In genomic region chr5:5207832-5208231, GRCh38 we compare ENCODE assay signal across 3 cellular contexts.
TF ChIP-seq lines count a peak whose summit lies in the region.

No MANE protein-coding gene starts in this region.

TF ChIP-seq in A549, 52 proteins besides CTCF, POLR2A, EP300 and RAD21:
- TF ChIP-seq MAFK (IDR thresholded peaks at IDR 0.05; ENCODE audit: partially characterized antibody) (peak; percentile 86), TP53 (CRISPR knock-in tag; IDR thresholded peaks at IDR 0.05) (no peak)

TF ChIP-seq in IMR-90, 13 proteins besides CTCF, POLR2A, EP300 and RAD21:
- TF ChIP-seq SMC3 (IDR thresholded peaks at IDR 0.05; ENCODE audit: low read depth, low read length) (no peak), MAFK (IDR thresholded peaks at IDR 0.05; ENCODE audit: low read depth, low read length) (peak; percentile 83)

TF ChIP-seq in WTC11, 78 proteins besides CTCF, POLR2A, EP300 and RAD21:
- no peak for TF ChIP-seq ZNF281 (CRISPR knock-in tag; IDR thresholded peaks at IDR 0.05)
